In genomic region chr14:96177766-96178377, GRCh38 we compare ENCODE assay signal across 11 cellular contexts. TPM values are rescaled to one million over a fixed set of nuclear protein-coding genes. Genes with fewer than 3 reads are reported as not detected.
A peak's percentile ranks its signal among the peaks of the same experiment; 100 is the strongest.
DNase-seq lines count a peak whose midpoint lies in the region; ATAC-seq and TF ChIP-seq lines count a peak whose summit lies in the region.
"Had no signal": no experiment of that assay in that cellular context is flagged by ENCODE, and none has a peak within 500 bp of the region (broad histone marks: within the 10 kb centered on the region; RNA-seq: fewer than 3 reads in every experiment).

No MANE protein-coding gene starts in this region.

- no peaks in the 10 kb centered on the region for H3K36me3 Mint-ChIP-seq in CD8-positive, alpha-beta T cell
- H3K36me3 Mint-ChIP-seq in CD8-positive, alpha-beta memory T cell = no peaks in the 10 kb centered on the region
- H3K36me3 Mint-ChIP-seq: activated naive CD4-positive, alpha-beta T cell treated with anti-CD3 and anti-CD28 coated beads, Interleukin-2, amount 50 U/mL, for 24 hours had no signal

- no peak overlapping the region for H3K27ac ChIP-seq in CD8-positive, alpha-beta T cell (ENCODE audit: low read depth, low read length)
- peak overlapping the region; percentile 20 to 34 for H3K27ac ChIP-seq in esophagus (ENCODE audit: low read depth in 2 of 2, low read length in 1 of 2)
- no peak overlapping the region for H3K27ac ChIP-seq in CD8-positive, alpha-beta memory T cell (ENCODE audit: low read depth, low read length)

- ATAC-seq in CD8-positive, alpha-beta T cell = peak; percentile 52
- ATAC-seq in GM21360 (IDR thresholded peaks at IDR 0.05; ENCODE audit: unreplicated experiment) = peak; percentile 75

- no peak for TF ChIP-seq CTCF in CD8-positive, alpha-beta T cell (IDR thresholded peaks at IDR 0.05)

- H3K27me3 Mint-ChIP-seq in CD8-positive, alpha-beta T cell (ENCODE audit: low read depth) = peaks cover 37% of the 10 kb centered on the region
- peaks cover 14 to 40% of the 10 kb centered on the region in 2 donors for H3K27me3 Mint-ChIP-seq in CD8-positive, alpha-beta memory T cell

- H3K4me3 Mint-ChIP-seq in CD8-positive, alpha-beta T cell = no peak overlapping the region
- H3K4me3 Mint-ChIP-seq in CD8-positive, alpha-beta memory T cell = no peak overlapping the region
- H3K4me3 Mint-ChIP-seq: activated naive CD4-positive, alpha-beta T cell treated with anti-CD3 and anti-CD28 coated beads, Interleukin-2, amount 50 U/mL, for 24 hours had no signal

- peaks cover 6% of the 10 kb centered on the region for H3K4me1 Mint-ChIP-seq in CD8-positive, alpha-beta T cell (ENCODE audit: low read depth)
- H3K4me1 Mint-ChIP-seq in CD8-positive, alpha-beta memory T cell = no peaks in the 10 kb centered on the region

- no peaks in the 10 kb centered on the region for H3K9me3 Mint-ChIP-seq in CD8-positive, alpha-beta T cell
- no peaks in the 10 kb centered on the region for H3K9me3 Mint-ChIP-seq in CD8-positive, alpha-beta memory T cell
- H3K9me3 Mint-ChIP-seq: activated naive CD4-positive, alpha-beta T cell treated with anti-CD3 and anti-CD28 coated beads, Interleukin-2, amount 50 U/mL, for 24 hours had no signal

- H3K36me3 ChIP-seq in CD8-positive, alpha-beta T cell (ENCODE audit: insufficient read depth, low read length) = no peaks in the 10 kb centered on the region
- no peaks in the 10 kb centered on the region for H3K36me3 ChIP-seq in esophagus (ENCODE audit: control insufficient read depth in 2 of 2, insufficient read depth in 2 of 2, low read length in 1 of 2)
- no peaks in the 10 kb centered on the region for H3K36me3 ChIP-seq in CD8-positive, alpha-beta memory T cell (ENCODE audit: insufficient read depth, low read length)

- 13 to 17% methylated on average over 10 of the region's 10 CpGs for WGBS in esophagus, 2 donors

- H3K4me3 ChIP-seq in CD8-positive, alpha-beta T cell (ENCODE audit: low read depth, low read length) = no peak overlapping the region
- H3K4me3 ChIP-seq in esophagus (ENCODE audit: low read depth in 1 of 2, low read length in 2 of 2) = no peak overlapping the region
- no peak overlapping the region for H3K4me3 ChIP-seq in CD8-positive, alpha-beta memory T cell (ENCODE audit: low read length)

- peaks cover 8% of the 10 kb centered on the region for H3K4me1 ChIP-seq in CD8-positive, alpha-beta T cell (ENCODE audit: insufficient read depth, low read length)
- peaks cover 6 to 19% of the 10 kb centered on the region in 2 donors for H3K4me1 ChIP-seq in esophagus (ENCODE audit: control insufficient read depth in 2 of 2, insufficient read depth in 2 of 2, low read length in 1 of 2)
- peaks cover 5% of the 10 kb centered on the region for H3K4me1 ChIP-seq in CD8-positive, alpha-beta memory T cell (ENCODE audit: insufficient read depth, low read length)

- CTCF ChIA-PET in CD8-positive, alpha-beta T cell (lab: Charles Lee) = interaction anchor here (1.4 kb wide), 1 partner anchor 77 kb away, joined by 4 read pairs; no protein-coding TSS in a partner anchor
- CTCF ChIA-PET in CD8-positive, alpha-beta memory T cell (lab: Charles Lee) = no interaction called here

- POLR2A ChIA-PET in CD8-positive, alpha-beta T cell (lab: Charles Lee) = no interaction called here
- POLR2A ChIA-PET in CD8-positive, alpha-beta memory T cell (lab: Charles Lee) = no interaction called here

- H3K27me3 ChIP-seq in CD8-positive, alpha-beta T cell (ENCODE audit: insufficient read depth, low read length) = no peaks in the 10 kb centered on the region
- no peaks in the 10 kb centered on the region for H3K27me3 ChIP-seq in esophagus (ENCODE audit: control insufficient read depth in 1 of 2, insufficient read depth in 2 of 2, low read length in 2 of 2)
- no peaks in the 10 kb centered on the region for H3K27me3 ChIP-seq in CD8-positive, alpha-beta memory T cell (ENCODE audit: insufficient read depth, low read length, poor library complexity, severe bottlenecking)

- intact Hi-C loops in CD8-positive, alpha-beta T cell (cut with DNase I, micrococcal nuclease) = no loop called here
- intact Hi-C loops in posterior vena cava (cut with DNase I) = no loop called here

- H3K27ac Mint-ChIP-seq in CD8-positive, alpha-beta T cell = no peak overlapping the region
- no peak overlapping the region for H3K27ac Mint-ChIP-seq in CD8-positive, alpha-beta memory T cell
- H3K27ac Mint-ChIP-seq: activated naive CD4-positive, alpha-beta T cell treated with anti-CD3 and anti-CD28 coated beads, Interleukin-2, amount 50 U/mL, for 24 hours had no signal

- no peaks in the 10 kb centered on the region for H3K9me3 ChIP-seq in CD8-positive, alpha-beta T cell (ENCODE audit: low read length)
- H3K9me3 ChIP-seq in esophagus (ENCODE audit: control insufficient read depth in 2 of 2, insufficient read depth in 1 of 2, low read depth in 1 of 2, low read length in 1 of 2) = no peaks in the 10 kb centered on the region
- no peaks in the 10 kb centered on the region for H3K9me3 ChIP-seq in CD8-positive, alpha-beta memory T cell (ENCODE audit: low read length)

- DNase-seq in CD8-positive, alpha-beta T cell = no peak
- peak; percentile 82 for DNase-seq in posterior vena cava (ENCODE audit: low spot score)
- no peak for DNase-seq in activated CD8-positive, alpha-beta memory T cell treated with anti-CD3 and anti-CD28 coated beads, Interleukin-2, amount 50 U/mL, for 4 hours
- no peak for DNase-seq in CD8-positive, alpha-beta memory T cell
- DNase-seq in activated effector memory CD4-positive, alpha-beta T cell treated with Interleukin-2 at 50 U/mL for 16 hours = no peak
- no peak for DNase-seq in RPMI8226
- DNase-seq: NCI-H82 had no signal

RNA-seq across cellular contexts. Expression of gene BDKRB2, which starts 26.8 kb away (rescaled TPM):
- total RNA-seq in CD8-positive, alpha-beta T cell = not detected
- 10 to 100 TPM in 1 of 2 donors, 1 to 10 TPM in 1; 8.2 to 15.1 TPM for polyA plus RNA-seq in esophagus
- 10 to 100 TPM in 1 of 2 donors, 1 to 10 TPM in 1; 4.6 to 10.3 TPM for total RNA-seq in posterior vena cava
- total RNA-seq in CD8-positive, alpha-beta memory T cell = not detected
- not detected for polyA plus RNA-seq in CD8-positive, alpha-beta memory T cell
- total RNA-seq: T-helper 2 cell treated with Interferon-gamma antibody and Interleukin-4, amounts not matched to agents 100 ng/mL and 5 ng/mL, for 36 hours had no signal

Comparison
In these comparisons a context has a peak if more than half of its experiments do, and no peak if none do; other contexts are left out.
1. H3K27ac ChIP-seq: peak in esophagus (2 of 2); none in CD8-positive, alpha-beta T cell (single experiment) and CD8-positive, alpha-beta memory T cell (single experiment).
2. RNA of gene BDKRB2, which starts 26.8 kb away (total RNA-seq): 4.6 to 10.3 TPM in posterior vena cava; not detected in CD8-positive, alpha-beta T cell and not detected in CD8-positive, alpha-beta memory T cell; every median in the first group is over 4 times any median in the second.